Comparison of ENCODE assay signal across 29 cellular contexts in genomic region chr11:118236170-118236569, GRCh38. TPM values are rescaled to one million over a fixed set of nuclear protein-coding genes. Genes with fewer than 3 reads are reported as not detected.
DNase-seq lines count a peak whose midpoint lies in the region; ATAC-seq and TF ChIP-seq lines count a peak whose summit lies in the region.
"Had no signal": no experiment of that assay in that cellular context is flagged by ENCODE, and none has a peak within 500 bp of the region (broad histone marks: within the 10 kb centered on the region; RNA-seq: fewer than 3 reads in every experiment).

No MANE protein-coding gene starts in this region.

- H3K4me1 Mint-ChIP-seq in T-helper 1 cell treated with Interleukin-12 subunit alpha and Interleukin-12 subunit beta and Interleukin-4 antibody, amounts not matched to agents 30 μg/mL and 1 μg/mL, for 36 hours (ENCODE audit: low read depth): peaks cover 43% of the 10 kb centered on the region
- H3K4me1 Mint-ChIP-seq in activated CD8-positive, alpha-beta T cell treated with anti-CD3 and anti-CD28 coated beads for 36 hours (ENCODE audit: low read depth): peaks cover 38% of the 10 kb centered on the region

- H3K27ac ChIP-seq in left ventricle myocardium inferior (replicated peaks) (peak overlapping the region; percentile 77), neutrophil (peak overlapping the region; percentile 91)
- H3K27ac ChIP-seq: epithelial cell of prostate, stomach, thyroid gland had no signal

- H3K4me3 Mint-ChIP-seq in T-helper 1 cell treated with Interleukin-12 subunit alpha and Interleukin-12 subunit beta and Interleukin-4 antibody, amounts not matched to agents 30 μg/mL and 1 μg/mL, for 36 hours: no peak overlapping the region
- H3K4me3 Mint-ChIP-seq in activated CD8-positive, alpha-beta T cell treated with anti-CD3 and anti-CD28 coated beads for 36 hours: peak overlapping the region; percentile 44
- H3K4me3 Mint-ChIP-seq: naive B cell had no signal

- intact Hi-C loops in left ventricle myocardium inferior (cut with micrococcal nuclease) (no loop called here), Right ventricle myocardium superior (cut with DNase I) (no loop called here), head of caudate nucleus (cut with DNase I) (no loop called here)
- intact Hi-C loops in activated CD8-positive, alpha-beta T cell treated with anti-CD3 and anti-CD28 coated beads for 36 hours (cut with micrococcal nuclease): loop anchor here (5.0 kb wide), 1 partner anchor 34 kb away; no protein-coding TSS in a partner anchor

- CTCF ChIA-PET in activated CD8-positive, alpha-beta T cell treated with anti-CD3 and anti-CD28 coated beads for 36 hours (lab: Charles Lee): interaction anchor here (1.4 to 2.2 kb wide), 3 partner anchors 9 to 55 kb away, joined by 3 to 16 read pairs (median 6); no protein-coding TSS in a partner anchor

- H3K4me3 ChIP-seq in left ventricle myocardium inferior (no peak overlapping the region), neutrophil (ENCODE audit: low read depth in 1 of 2, low read length in 1 of 2) (peak overlapping the region in 1 of 2 experiments; percentile 68)
- H3K4me3 ChIP-seq: stomach, thyroid gland had no signal

- no peaks in the 10 kb centered on the region for H3K9me3 Mint-ChIP-seq in T-helper 1 cell treated with Interleukin-12 subunit alpha and Interleukin-12 subunit beta and Interleukin-4 antibody, amounts not matched to agents 30 μg/mL and 1 μg/mL, for 36 hours
- H3K9me3 Mint-ChIP-seq in activated CD8-positive, alpha-beta T cell treated with anti-CD3 and anti-CD28 coated beads for 36 hours: no peaks in the 10 kb centered on the region
- H3K9me3 Mint-ChIP-seq: naive B cell had no signal

- H3K9me3 ChIP-seq in left ventricle myocardium inferior (replicated peaks): no peaks in the 10 kb centered on the region
- H3K9me3 ChIP-seq in neutrophil: no peaks in the 10 kb centered on the region
- H3K9me3 ChIP-seq: stomach, thyroid gland had no signal

- H3K27me3 ChIP-seq in left ventricle myocardium inferior (ENCODE audit: low read depth) (no peaks in the 10 kb centered on the region), neutrophil (no peaks in the 10 kb centered on the region)
- H3K27me3 ChIP-seq: thyroid gland had no signal

- POLR2A ChIA-PET in activated CD8-positive, alpha-beta T cell treated with anti-CD3 and anti-CD28 coated beads for 36 hours (lab: Charles Lee): interaction anchor here (0.9 to 1.9 kb wide), 6 partner anchors 9 to 69 kb away, joined by 3 to 13 read pairs (median 6); partner anchors contain the start of genes CD3E and JAML

- DNase-seq in T-helper 1 cell (no peak), left ventricle myocardium inferior (no peak), Right ventricle myocardium superior (no peak), NCI-H526 treated with DMSO at 0.1 percent for 48 hours (lab: John Stamatoyannopoulos, UW) (no peak), head of caudate nucleus (no peak)
- no peak for DNase-seq in activated CD8-positive, alpha-beta T cell treated with anti-CD3 and anti-CD28 coated beads for 36 hours
- DNase-seq: 8988T; activated CD8-positive, alpha-beta memory T cell treated with anti-CD3 and anti-CD28 coated beads, Interleukin-2, amount 50 U/mL, for 4 hours; aorta; DMS79; effector CD4-positive, alpha-beta T cell; GF-D8; H7; islet precursor cell; left ventricle myocardium superior; naive B cell; NCI-H1105 treated with DMSO at 0.1 percent for 48 hours; NCI-H1930; NCI-H2227 treated with DMSO at 0.1 percent for 48 hours; RPMI8226; stomach; thyroid gland had no signal

- H3K36me3 ChIP-seq in left ventricle myocardium inferior (no peaks in the 10 kb centered on the region), neutrophil (peaks cover 62% of the 10 kb centered on the region)

- H3K27ac Mint-ChIP-seq in T-helper 1 cell treated with Interleukin-12 subunit alpha and Interleukin-12 subunit beta and Interleukin-4 antibody, amounts not matched to agents 30 μg/mL and 1 μg/mL, for 36 hours: peak overlapping the region; percentile 29
- peak overlapping the region; percentile 87 for H3K27ac Mint-ChIP-seq in activated CD8-positive, alpha-beta T cell treated with anti-CD3 and anti-CD28 coated beads for 36 hours

- TF ChIP-seq CTCF in left ventricle myocardium inferior (IDR thresholded peaks at IDR 0.05; ENCODE audit: borderline replicate concordance): no peak
- TF ChIP-seq CTCF in activated CD8-positive, alpha-beta T cell treated with anti-CD3 and anti-CD28 coated beads for 36 hours (IDR thresholded peaks at IDR 0.05): no peak
- TF ChIP-seq CTCF in neutrophil (IDR thresholded peaks at IDR 0.05): no peak

- H3K4me1 ChIP-seq in left ventricle myocardium inferior: peaks cover 44% of the 10 kb centered on the region
- H3K4me1 ChIP-seq in neutrophil (ENCODE audit: control insufficient read depth in 1 of 2, insufficient read depth in 1 of 2, low read depth in 1 of 2, low read length in 1 of 2): peaks cover 96 to 100% of the 10 kb centered on the region in 2 experiments

- H3K27me3 Mint-ChIP-seq in T-helper 1 cell treated with Interleukin-12 subunit alpha and Interleukin-12 subunit beta and Interleukin-4 antibody, amounts not matched to agents 30 μg/mL and 1 μg/mL, for 36 hours (ENCODE audit: low read depth): no peaks in the 10 kb centered on the region
- H3K27me3 Mint-ChIP-seq in activated CD8-positive, alpha-beta T cell treated with anti-CD3 and anti-CD28 coated beads for 36 hours: no peaks in the 10 kb centered on the region
- H3K27me3 Mint-ChIP-seq: naive B cell had no signal

- no peak for ATAC-seq in Right ventricle myocardium superior (ENCODE audit: poor library complexity)
- no peak for ATAC-seq in activated CD8-positive, alpha-beta T cell treated with anti-CD3 and anti-CD28 coated beads for 36 hours
- ATAC-seq: left ventricle myocardium superior had no signal

- H3K36me3 Mint-ChIP-seq in T-helper 1 cell treated with Interleukin-12 subunit alpha and Interleukin-12 subunit beta and Interleukin-4 antibody, amounts not matched to agents 30 μg/mL and 1 μg/mL, for 36 hours (ENCODE audit: low read depth): peaks cover 44% of the 10 kb centered on the region
- H3K36me3 Mint-ChIP-seq in activated CD8-positive, alpha-beta T cell treated with anti-CD3 and anti-CD28 coated beads for 36 hours (ENCODE audit: low read depth): peaks cover 84% of the 10 kb centered on the region

RNA-seq across cellular contexts. Expression of gene JAML, which starts 11.4 kb away (rescaled TPM):
- total RNA-seq in left ventricle myocardium inferior: 2.9 TPM
- 2.7 TPM for total RNA-seq in Right ventricle myocardium superior
- 100 to 1,000 TPM; 236 to 251 TPM for total RNA-seq in activated CD8-positive, alpha-beta T cell treated with anti-CD3 and anti-CD28 coated beads for 36 hours
- total RNA-seq: glomerular endothelial cell, H7, M059J, osteoblast had no signal

RNA-seq across cellular contexts. Expression of gene MPZL3, which starts 16.0 kb away (rescaled TPM):
- total RNA-seq in left ventricle myocardium inferior (2.7 TPM), Right ventricle myocardium superior (1.8 TPM)
- 10 to 100 TPM; 51.1 to 51.7 TPM for total RNA-seq in activated CD8-positive, alpha-beta T cell treated with anti-CD3 and anti-CD28 coated beads for 36 hours

RNA-seq across cellular contexts. Expression of gene MPZL2, which starts 27.9 kb away (rescaled TPM):
- total RNA-seq in left ventricle myocardium inferior (13.4 TPM), Right ventricle myocardium superior (9.8 TPM)
- total RNA-seq in activated CD8-positive, alpha-beta T cell treated with anti-CD3 and anti-CD28 coated beads for 36 hours: 10 to 100 TPM; 26.2 to 31.0 TPM
- total RNA-seq: osteoblast had no signal

RNA-seq across cellular contexts. Expression of gene SCN2B, which starts 59.7 kb away (rescaled TPM):
- total RNA-seq in left ventricle myocardium inferior: 24.9 TPM
- total RNA-seq in Right ventricle myocardium superior: 17.6 TPM
- total RNA-seq in activated CD8-positive, alpha-beta T cell treated with anti-CD3 and anti-CD28 coated beads for 36 hours: not detected
- total RNA-seq: glomerular endothelial cell; osteoblast; T-helper 2 cell treated with Interferon-gamma antibody and Interleukin-4, amounts not matched to agents 100 ng/mL and 5 ng/mL, for 36 hours had no signal

Comparison
In these comparisons a context has a peak if more than half of its experiments do, and no peak if none do; other contexts are left out.
1. RNA of gene JAML, which starts 11.4 kb away (total RNA-seq): 236 to 251 TPM in activated CD8-positive, alpha-beta T cell treated with anti-CD3 and anti-CD28 coated beads for 36 hours; 2.9 TPM in left ventricle myocardium inferior (single experiment) and 2.7 TPM in Right ventricle myocardium superior (single experiment); every median in the first group is over 10 times any median in the second.
2. RNA of gene MPZL3, which starts 16.0 kb away (total RNA-seq): 51.1 to 51.7 TPM in activated CD8-positive, alpha-beta T cell treated with anti-CD3 and anti-CD28 coated beads for 36 hours; 2.7 TPM in left ventricle myocardium inferior (single experiment) and 1.8 TPM in Right ventricle myocardium superior (single experiment); every median in the first group is over 10 times any median in the second.